In the genomic region with DNA sequence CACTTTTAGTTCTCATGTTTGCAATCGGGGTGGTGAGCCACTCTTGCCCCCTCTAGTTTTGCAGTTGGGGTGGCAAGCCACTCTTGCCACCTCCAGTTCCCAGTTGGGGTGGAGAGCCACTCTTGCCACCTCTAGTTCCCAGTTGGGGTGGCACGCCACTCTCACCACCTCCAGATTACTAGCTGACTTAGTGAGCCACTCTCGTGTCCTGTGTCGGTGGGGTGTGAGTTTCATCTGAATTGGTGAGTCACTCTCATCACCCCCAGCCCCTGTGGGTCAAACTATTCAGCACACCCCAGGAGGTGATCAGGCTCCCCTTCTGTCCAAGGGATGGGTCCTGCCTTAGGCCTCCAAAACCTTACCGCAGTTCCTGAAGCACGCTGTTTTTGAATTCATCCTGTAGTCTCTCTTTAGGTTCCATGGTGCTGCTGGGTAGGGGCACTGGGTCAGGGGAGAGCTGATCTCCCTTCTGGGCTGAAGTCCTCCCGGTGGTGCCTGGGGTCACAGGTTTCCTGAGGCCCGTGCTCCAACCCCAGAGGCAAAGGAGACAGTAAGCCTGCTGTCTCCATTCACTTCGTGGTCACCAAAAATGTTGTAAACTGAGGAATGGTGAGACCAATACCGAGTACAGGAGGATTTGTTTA, we compare ENCODE assay signal across 16 cellular contexts.
DNase-seq lines count a peak whose midpoint lies in the region; ATAC-seq, FAIRE-seq and TF ChIP-seq lines count a peak whose summit lies in the region.
"Had no signal": no experiment of that assay in that cellular context is flagged by ENCODE, and none has a peak within 500 bp of the region (broad histone marks: within the 10 kb centered on the region; RNA-seq: fewer than 3 reads in every experiment).

No MANE protein-coding gene starts in this region.

- H3K23ac ChIP-seq in IMR-90 (ENCODE audit: low read depth, low read length) (no peak overlapping the region), mesendoderm (ENCODE audit: low read length) (no peak overlapping the region)

- H3K9ac ChIP-seq in IMR-90 (ENCODE audit: low read depth, low read length) (no peak overlapping the region), GM12878 (ENCODE audit: control insufficient read depth, insufficient read depth, low read length) (no peak overlapping the region), mesendoderm (ENCODE audit: low read length) (no peak overlapping the region)

- H2BK15ac ChIP-seq in IMR-90 (ENCODE audit: low read depth, low read length) (no peak overlapping the region), mesendoderm (replicated peaks; ENCODE audit: low read depth) (no peak overlapping the region)

- H4K8ac ChIP-seq in IMR-90 (ENCODE audit: low read depth in 2 of 2, low read length in 2 of 2) (peak overlapping the region in 1 of 2 experiments; percentile 62; a peak in 2 of 4 replicates), mesendoderm (ENCODE audit: low read depth, low read length) (no peak overlapping the region)

- H2AK5ac ChIP-seq in IMR-90 (ENCODE audit: low read depth, low read length) (no peak overlapping the region), mesendoderm (ENCODE audit: low read length) (no peak overlapping the region)

- DNase-seq in IMR-90 (no peak), GM12878 (ENCODE audit: low read depth, low spot score) (no peak), mesendoderm (no peak), NCI-H524 (lab: John Stamatoyannopoulos, UW) (no peak), ureter (ENCODE audit: low spot score) (no peak), hypothalamus (lab: John Stamatoyannopoulos, UW) (no peak)
- DNase-seq: activated CD4-positive, CD25-positive, alpha-beta regulatory T cell; heart right ventricle; left colon; NCI-H1436; NCI-H510A treated with DMSO at 0.1 percent for 48 hours; nephron progenitor cell had no signal

- no peak overlapping the region for H3K4me3 Mint-ChIP-seq in stimulated activated memory B cell treated with anti-CD40 and anti-IgM and Interleukin-4, amounts not matched to agents 10 μg/mL and 1 μg/mL and 100 μg/mL, for 72 hours
- H3K4me3 Mint-ChIP-seq: activated naive CD4-positive, alpha-beta T cell treated with anti-CD3 and anti-CD28 coated beads, Interleukin-2, amount 50 U/mL, for 24 hours; nephron progenitor cell had no signal

- no peak overlapping the region for H3K27ac Mint-ChIP-seq in stimulated activated memory B cell treated with anti-CD40 and anti-IgM and Interleukin-4, amounts not matched to agents 10 μg/mL and 1 μg/mL and 100 μg/mL, for 72 hours
- H3K27ac Mint-ChIP-seq: activated naive CD4-positive, alpha-beta T cell treated with anti-CD3 and anti-CD28 coated beads, Interleukin-2, amount 50 U/mL, for 24 hours; nephron progenitor cell had no signal

- H2AFZ ChIP-seq in IMR-90 (replicated peaks; ENCODE audit: low read length, poor library complexity) (peak overlapping the region; percentile 68), GM12878 (ENCODE audit: control insufficient read depth, low read depth, low read length) (no peak overlapping the region)

- TF ChIP-seq RAD21 in IMR-90 (IDR thresholded peaks at IDR 0.05; ENCODE audit: low read length) (no peak), GM12878 (IDR thresholded peaks at IDR 0.05; ENCODE audit: insufficient read depth, low read depth, low read length) (no peak)

- in situ Hi-C loops in IMR-90 (cut with MboI; ENCODE audit: low sequenced_read_pairs), result no loop called here
- in situ Hi-C loops in GM12878 (cut with MboI), result no loop called here

- H3K4me1 Mint-ChIP-seq in stimulated activated memory B cell treated with anti-CD40 and anti-IgM and Interleukin-4, amounts not matched to agents 10 μg/mL and 1 μg/mL and 100 μg/mL, for 72 hours, result no peaks in the 10 kb centered on the region
- H3K4me1 Mint-ChIP-seq: activated naive CD4-positive, alpha-beta T cell treated with anti-CD3 and anti-CD28 coated beads, Interleukin-2, amount 50 U/mL, for 24 hours; nephron progenitor cell had no signal

- no CpG with 5 or more reads among the region's 10 CpGs for WGBS in IMR-90 (ENCODE audit: extremely low coverage in 2 of 2, insufficient read length in 1 of 2), 2 experiments
- WGBS in GM12878 (ENCODE audit: insufficient coverage, insufficient replicate concordance, low lambda C conversion rate, missing lambda C conversion rate), result 41% methylated on average over 10 of the region's 10 CpGs
- WGBS in mesendoderm (ENCODE audit: extremely low coverage, insufficient coverage, low lambda C conversion rate), result no CpG with 5 or more reads among the region's 10 CpGs

- H3K36me3 ChIP-seq in IMR-90 (ENCODE audit: control insufficient read depth, insufficient read depth, low read length), result no peaks in the 10 kb centered on the region
- no peaks in the 10 kb centered on the region for H3K36me3 ChIP-seq in GM12878 (ENCODE audit: control insufficient read depth in 2 of 2, insufficient read depth in 2 of 2, low read length in 1 of 2)
- H3K36me3 ChIP-seq in mesendoderm (ENCODE audit: control insufficient read depth, insufficient read depth, low read length), result no peaks in the 10 kb centered on the region
- H3K36me3 ChIP-seq: heart right ventricle had no signal

- H2AK9ac ChIP-seq in IMR-90 (replicated peaks; ENCODE audit: low read depth, low read length, poor library complexity), result peak overlapping the region; percentile 61

- H2BK120ac ChIP-seq in IMR-90 (ENCODE audit: low read depth, low read length) (0 out of 2 replicates have a peak overlapping the region, but pooled peaks have one; percentile 12), mesendoderm (ENCODE audit: low read depth, low read length) (no peak overlapping the region)

- no peak overlapping the region for H3K14ac ChIP-seq in IMR-90 (replicated peaks; ENCODE audit: low read depth, low read length)

- H3K4me1 ChIP-seq in IMR-90 (ENCODE audit: control insufficient read depth, insufficient read depth, low read length), result peaks cover 7% of the 10 kb centered on the region; the same call in 1 of the 2 replicates
- no peaks in the 10 kb centered on the region for H3K4me1 ChIP-seq in GM12878 (ENCODE audit: control insufficient read depth, insufficient read depth, low read length)
- peaks cover 2% of the 10 kb centered on the region for H3K4me1 ChIP-seq in mesendoderm (ENCODE audit: control insufficient read depth, low read depth, low read length)

- H3K4me2 ChIP-seq in IMR-90 (ENCODE audit: low read depth, low read length) (peak overlapping the region; percentile 100), GM12878 (ENCODE audit: control insufficient read depth, insufficient read depth) (no peak overlapping the region), mesendoderm (ENCODE audit: low read length) (no peak overlapping the region)

- dilution Hi-C loops in IMR-90 (cut with HindIII; ENCODE audit: low sequenced_read_pairs, unreplicated experiment), result no loop called here

- FAIRE-seq in GM12878 (lab: Jason Lieb, UNC), result no peak

- POLR2A ChIA-PET in IMR-90 (lab: Charles Lee; ENCODE audit: unreplicated experiment), result no interaction called here
- POLR2A ChIA-PET in GM12878 (lab: Charles Lee), result no interaction called here

- H3K79me2 ChIP-seq in GM12878 (ENCODE audit: control insufficient read depth, insufficient read depth, low read length) (no peaks in the 10 kb centered on the region), mesendoderm (ENCODE audit: control insufficient read depth, insufficient read depth, low read length) (no peaks in the 10 kb centered on the region)

- ATAC-seq in IMR-90 (ENCODE audit: low read depth), result no peak
- ATAC-seq in GM12878, result peak; percentile 23
- peak; percentile 34 for ATAC-seq in stimulated activated memory B cell treated with anti-CD40 and anti-IgM and Interleukin-4, amounts not matched to agents 10 μg/mL and 1 μg/mL and 100 μg/mL, for 72 hours
- no peak for ATAC-seq in HG03520 (IDR thresholded peaks at IDR 0.05; ENCODE audit: unreplicated experiment)

- no peak overlapping the region; the same call in 1 of the 2 replicates for H3K18ac ChIP-seq in IMR-90 (ENCODE audit: low read depth, low read length)
- H3K18ac ChIP-seq in mesendoderm (ENCODE audit: low read length), result no peak overlapping the region

- H3K79me1 ChIP-seq in IMR-90 (ENCODE audit: low read depth in 1 of 2, low read length in 2 of 2) (no peaks in the 10 kb centered on the region), mesendoderm (ENCODE audit: low read length) (no peaks in the 10 kb centered on the region)

- H4K5ac ChIP-seq in IMR-90 (ENCODE audit: low read depth, low read length) (no peak overlapping the region; the same call in 1 of the 2 replicates), mesendoderm (ENCODE audit: low read length) (no peak overlapping the region)

- intact Hi-C loops in IMR-90 (cut with micrococcal nuclease) (loop anchor here (5.0 to 10.0 kb wide), 2 partner anchors 102 to 190 kb away; no protein-coding TSS in a partner anchor), GM12878 (cut with micrococcal nuclease; ENCODE audit: unreplicated experiment) (no loop called here)

- H3K9me1 ChIP-seq in IMR-90 (ENCODE audit: insufficient read depth, low read length), result no peaks in the 10 kb centered on the region

- TF ChIP-seq CTCF in IMR-90 (conservative IDR thresholded peaks at IDR 0.05; ENCODE audit: low read depth, low read length) (no peak), GM12878 (IDR thresholded peaks at IDR 0.05 in 2 of 3, conservative IDR thresholded peaks at IDR 0.05 in 1 of 3; ENCODE audit: control insufficient read depth in 2 of 3, extremely low read depth in 1 of 3, insufficient read depth in 1 of 3, low read depth in 3 of 3, low read length in 3 of 3) (no peak)

- no peaks in the 10 kb centered on the region for H4K20me1 ChIP-seq in IMR-90 (ENCODE audit: insufficient read depth, low read length)
- no peaks in the 10 kb centered on the region for H4K20me1 ChIP-seq in GM12878 (ENCODE audit: control insufficient read depth, insufficient read depth)

- H3K36me3 Mint-ChIP-seq in stimulated activated memory B cell treated with anti-CD40 and anti-IgM and Interleukin-4, amounts not matched to agents 10 μg/mL and 1 μg/mL and 100 μg/mL, for 72 hours, result no peaks in the 10 kb centered on the region
- H3K36me3 Mint-ChIP-seq: activated naive CD4-positive, alpha-beta T cell treated with anti-CD3 and anti-CD28 coated beads, Interleukin-2, amount 50 U/mL, for 24 hours had no signal

- SMC1A ChIA-PET in GM12878 (lab: Charles Lee; ENCODE audit: uncharacterized antibody, unreplicated experiment), result no interaction called here

- H3K27ac ChIP-seq in IMR-90 (ENCODE audit: insufficient read depth, low read length) (no peak overlapping the region), GM12878 (ENCODE audit: control insufficient read depth, insufficient read depth) (no peak overlapping the region), mesendoderm (ENCODE audit: low read depth, low read length) (no peak overlapping the region)
- H3K27ac ChIP-seq: epithelial cell of prostate had no signal

- H2BK5ac ChIP-seq in IMR-90 (ENCODE audit: low read depth, low read length, poor library complexity, severe bottlenecking), result no peak overlapping the region
- no peak overlapping the region for H2BK5ac ChIP-seq in mesendoderm (ENCODE audit: low read length)

- H3K4me3 ChIP-seq in IMR-90 (ENCODE audit: insufficient read depth, low read depth, low read length) (no peak overlapping the region), GM12878 (no peak overlapping the region), mesendoderm (ENCODE audit: low read length) (no peak overlapping the region)

- H3K56ac ChIP-seq in IMR-90 (ENCODE audit: extremely low read depth, insufficient read depth, low read length) (no peak overlapping the region), mesendoderm (ENCODE audit: low read length) (peak overlapping the region; percentile 8)

- BruUV-seq in IMR-90 (replicated peaks; lab: Mats Ljungman, UMichigan) (no TSS peak), GM12878 (replicated peaks; lab: Mats Ljungman, UMichigan) (no TSS peak)

- CTCF ChIA-PET in IMR-90 (lab: Yijun Ruan, JAX) (no interaction called here), GM12878 (lab: Yijun Ruan, JAX) (no interaction called here)

- H2BK20ac ChIP-seq in IMR-90 (ENCODE audit: low read depth, low read length), result no peak overlapping the region

- H3K9me3 Mint-ChIP-seq in stimulated activated memory B cell treated with anti-CD40 and anti-IgM and Interleukin-4, amounts not matched to agents 10 μg/mL and 1 μg/mL and 100 μg/mL, for 72 hours, result no peaks in the 10 kb centered on the region
- H3K9me3 Mint-ChIP-seq: activated naive CD4-positive, alpha-beta T cell treated with anti-CD3 and anti-CD28 coated beads, Interleukin-2, amount 50 U/mL, for 24 hours had no signal

- H4K91ac ChIP-seq in IMR-90 (ENCODE audit: insufficient read depth, low read depth, low read length), result no peak overlapping the region

- no peaks in the 10 kb centered on the region for H3K27me3 Mint-ChIP-seq in stimulated activated memory B cell treated with anti-CD40 and anti-IgM and Interleukin-4, amounts not matched to agents 10 μg/mL and 1 μg/mL and 100 μg/mL, for 72 hours
- H3K27me3 Mint-ChIP-seq: activated naive CD4-positive, alpha-beta T cell treated with anti-CD3 and anti-CD28 coated beads, Interleukin-2, amount 50 U/mL, for 24 hours had no signal

- no peak for TF ChIP-seq EP300 in GM12878 (IDR thresholded peaks at IDR 0.05; ENCODE audit: borderline replicate concordance in 1 of 2, control insufficient read depth in 1 of 2, low read depth in 2 of 2, low read length in 2 of 2)

- H3K4ac ChIP-seq in IMR-90 (ENCODE audit: low read depth, low read length) (no peak overlapping the region), mesendoderm (ENCODE audit: low read depth, low read length) (no peak overlapping the region)

- RAD21 ChIA-PET in GM12878 (lab: Charles Lee; ENCODE audit: unreplicated experiment), result no interaction called here

- no peak for TF ChIP-seq POLR2A in IMR-90 (IDR thresholded peaks at IDR 0.05; ENCODE audit: low read depth, low read length)
- TF ChIP-seq POLR2A in GM12878 (IDR thresholded peaks at IDR 0.05; ENCODE audit: low read depth, low read length), result no peak

- H3K9me3 ChIP-seq in IMR-90 (ENCODE audit: control insufficient read depth, insufficient read depth, low read length) (no peaks in the 10 kb centered on the region), GM12878 (replicated peaks; ENCODE audit: control insufficient read depth, insufficient read depth, low read length) (no peaks in the 10 kb centered on the region)
- H3K9me3 ChIP-seq: heart right ventricle had no signal

- H3K27me3 ChIP-seq in IMR-90 (ENCODE audit: control insufficient read depth, insufficient read depth, low read length), result no peaks in the 10 kb centered on the region
- no peaks in the 10 kb centered on the region for H3K27me3 ChIP-seq in GM12878 (replicated peaks in 1 of 2; ENCODE audit: control insufficient read depth in 2 of 2, insufficient read depth in 2 of 2, low read length in 1 of 2)
- H3K27me3 ChIP-seq in mesendoderm (ENCODE audit: insufficient read depth, low read length, poor library complexity), result no peaks in the 10 kb centered on the region
- H3K27me3 ChIP-seq: heart right ventricle had no signal

Comparison
In these comparisons a context has a peak if more than half of its experiments do, and no peak if none do; other contexts are left out.
1. ATAC-seq: peak in GM12878 (single experiment) and stimulated activated memory B cell treated with anti-CD40 and anti-IgM and Interleukin-4, amounts not matched to agents 10 μg/mL and 1 μg/mL and 100 μg/mL, for 72 hours (single experiment); none in IMR-90 (single experiment) and HG03520 (single experiment).